3 cellular contexts compared by ENCODE assay signal in genomic region chr7:74052628-74053027, GRCh38.
A peak's percentile ranks its signal among the peaks of the same experiment; 100 is the strongest.
TF ChIP-seq lines count a peak whose summit lies in the region.

No MANE protein-coding gene starts in this region.

TF ChIP-seq in HEK293, 187 proteins besides CTCF, POLR2A, EP300 and RAD21:
- TF ChIP-seq ZNF366 (tag by site-specific recombination; conservative IDR thresholded peaks at IDR 0.05) (peak; percentile 88), ZNF404 (tag by site-specific recombination; IDR thresholded peaks at IDR 0.05) (no peak), PBX3 (CRISPR knock-in tag; IDR thresholded peaks at IDR 0.05) (no peak), PRDM1 (tag by site-specific recombination; IDR thresholded peaks at IDR 0.05) (peak; percentile 90), ZNF214 (tag by site-specific recombination; IDR thresholded peaks at IDR 0.05; ENCODE audit: borderline replicate concordance) (no peak), ZNF37A (tag by site-specific recombination; IDR thresholded peaks at IDR 0.05) (no peak)

TF ChIP-seq in K562, 482 proteins besides CTCF, POLR2A, EP300 and RAD21:
- TF ChIP-seq ZNF239 (CRISPR knock-in tag; IDR thresholded peaks at IDR 0.05): no peak
- TF ChIP-seq ZNF778 (CRISPR knock-in tag; IDR thresholded peaks at IDR 0.05): no peak
- no peak for TF ChIP-seq ZNF780A (CRISPR knock-in tag; IDR thresholded peaks at IDR 0.05)
- no peak for TF ChIP-seq RBM39 (optimal IDR thresholded peaks at IDR 0.05; ENCODE audit: low read depth, low read length)
- TF ChIP-seq CBX3 (IDR thresholded peaks at IDR 0.05; ENCODE audit: borderline replicate concordance in 1 of 2, low read length in 2 of 2): no peak
- TF ChIP-seq POLR2AphosphoS5 (IDR thresholded peaks at IDR 0.05; ENCODE audit: control insufficient read depth, insufficient read depth, low read depth, low read length): no peak
- peak; percentile 92 for TF ChIP-seq ZNF512 (tag; IDR thresholded peaks at IDR 0.05)
- TF ChIP-seq DACH1 (IDR thresholded peaks at IDR 0.05; ENCODE audit: partially characterized antibody): no peak
- TF ChIP-seq ZNF395 (CRISPR knock-in tag; IDR thresholded peaks at IDR 0.05): no peak
- no peak for TF ChIP-seq TOE1 (IDR thresholded peaks at IDR 0.05; ENCODE audit: borderline replicate concordance)
- no peak for TF ChIP-seq TOE1 (CRISPR knock-in tag; IDR thresholded peaks at IDR 0.05; ENCODE audit: borderline replicate concordance, low read depth)
- TF ChIP-seq MTA1 (IDR thresholded peaks at IDR 0.05; ENCODE audit: borderline replicate concordance): 0 out of 2 replicates have a peak, but pooled peaks have one; percentile 34
- TF ChIP-seq STAT5A (IDR thresholded peaks at IDR 0.05; ENCODE audit: borderline replicate concordance, low read length): no peak
- no peak for TF ChIP-seq JUND (IDR thresholded peaks at IDR 0.05; ENCODE audit: borderline replicate concordance, low read depth, low read length)
- no peak for TF ChIP-seq JUND (tag; IDR thresholded peaks at IDR 0.05; ENCODE audit: borderline replicate concordance, low read depth, low read length)
TF ChIP-seq in K562: peak in this region for 2.

TF ChIP-seq in H1, 55 proteins besides CTCF, POLR2A, EP300 and RAD21:
- no peak for TF ChIP-seq TAF7 (optimal IDR thresholded peaks at IDR 0.05; ENCODE audit: borderline replicate concordance, low read depth, low read length)
- no peak for TF ChIP-seq USF2 (IDR thresholded peaks at IDR 0.05; ENCODE audit: low read length)
- no peak for TF ChIP-seq CREB1 (IDR thresholded peaks at IDR 0.05)
- TF ChIP-seq HDAC6 (IDR thresholded peaks at IDR 0.05; ENCODE audit: low read depth, low read length): no peak
- no peak for TF ChIP-seq CHD1 (IDR thresholded peaks at IDR 0.05; ENCODE audit: low read depth, low read length)
- TF ChIP-seq PHF8 (conservative IDR thresholded peaks at IDR 0.05; ENCODE audit: low read depth, low read length): no peak
- TF ChIP-seq CHD2 (IDR thresholded peaks at IDR 0.05; ENCODE audit: low read length): no peak
